33 cellular contexts compared by ENCODE assay signal in the genomic region with DNA sequence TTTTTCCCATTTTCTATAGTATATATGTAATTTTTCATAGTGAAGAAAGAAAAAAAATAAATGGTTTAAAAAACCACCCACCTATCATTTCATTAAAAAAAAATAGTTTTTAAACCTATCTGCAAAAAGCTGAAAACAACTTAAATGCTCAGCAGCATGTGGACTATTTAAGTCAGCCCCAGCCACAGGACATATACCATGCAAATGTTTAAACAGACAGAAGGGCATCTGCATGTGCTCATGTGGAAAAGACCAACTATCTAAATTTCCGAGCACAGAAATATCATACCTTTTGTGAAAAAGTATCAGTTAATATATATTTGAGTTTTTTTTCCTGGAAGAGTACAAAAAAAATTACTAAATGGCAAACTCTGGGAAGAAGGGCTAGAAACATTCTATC.
"Had no signal": no experiment of that assay in that cellular context is flagged by ENCODE, and none has a peak within 500 bp of the region (broad histone marks: within the 10 kb centered on the region; RNA-seq: fewer than 3 reads in every experiment).

No MANE protein-coding gene starts in this region.

- H3K27me3 Mint-ChIP-seq: activated B cell treated with CpG ODN at 0.5 μM for 24 hours; activated naive CD8-positive, alpha-beta T cell; central memory CD8-positive, alpha-beta T cell; dendritic cell treated with granulocyte-macrophage colony-stimulating factor and Interleukin-4, amounts not matched to agents 40 ng/mL and 50 ng/mL, for 4 days had no signal

- H3K4me1 Mint-ChIP-seq: activated B cell treated with CpG ODN at 0.5 μM for 24 hours; activated CD8-positive, alpha-beta memory T cell treated with anti-CD3 and anti-CD28 coated beads, Interleukin-2, amount 10 ng/mL, durations not matched to agents 7 days and 5 days; central memory CD8-positive, alpha-beta T cell; endodermal cell; T-helper 17 cell had no signal

- H3K36me3 Mint-ChIP-seq: activated CD4-positive, alpha-beta memory T cell treated with anti-CD3 and anti-CD28 coated beads for 36 hours; activated CD8-positive, alpha-beta memory T cell treated with anti-CD3 and anti-CD28 coated beads, Interleukin-2, amount 10 ng/mL, durations not matched to agents 7 days and 5 days; activated naive CD8-positive, alpha-beta T cell had no signal

- H3K79me2 ChIP-seq: hepatocyte had no signal

- H3K4me3 ChIP-seq: coronary artery, dorsolateral prefrontal cortex, heart right ventricle, hepatocyte had no signal

- H3K4me3 Mint-ChIP-seq: activated B cell treated with CpG ODN at 0.5 μM for 24 hours; activated CD4-positive, alpha-beta memory T cell treated with anti-CD3 and anti-CD28 coated beads for 36 hours; activated CD8-positive, alpha-beta memory T cell treated with anti-CD3 and anti-CD28 coated beads, Interleukin-2, amount 10 ng/mL, durations not matched to agents 7 days and 5 days; activated CD8-positive, alpha-beta T cell treated with anti-CD3 and anti-CD28 coated beads, Interleukin-2, amount 10 ng/mL, durations not matched to agents 7 days and 5 days; activated naive CD8-positive, alpha-beta T cell; activated T-helper 1 cell treated with anti-CD3 and anti-CD28 coated beads, Interleukin-12 subunit alpha, Interleukin-12 subunit beta, Interleukin-2, Interleukin-4 antibody, amounts not matched to agents 30 ng/mL and 10 ng/mL and 1 ng/mL, durations not matched to agents 14 hours and 24 hours and 36 hours; central memory CD8-positive, alpha-beta T cell; dendritic cell treated with granulocyte-macrophage colony-stimulating factor and Interleukin-4, amounts not matched to agents 40 ng/mL and 50 ng/mL, for 4 days; endodermal cell; T-helper 17 cell; T-helper 2 cell treated with Interferon-gamma antibody and Interleukin-4, amounts not matched to agents 5 μg/mL and 100 μg/mL, for 36 hours had no signal

- H3K27me3 ChIP-seq: brain microvascular endothelial cell, dorsolateral prefrontal cortex, heart right ventricle, hepatocyte had no signal

- H3K4me2 ChIP-seq: hepatocyte had no signal

- DNase-seq: activated B cell treated with CpG ODN at 0.5 μM for 24 hours; activated CD4-positive, alpha-beta memory T cell treated with anti-CD3 and anti-CD28 coated beads for 36 hours; activated CD4-positive, alpha-beta T cell treated with anti-CD3 and anti-CD28 coated beads for 48 hours; activated CD4-positive, alpha-beta T cell treated with anti-CD3 and anti-CD28 coated beads, Interleukin-2, amount 50 U/mL, for 1 hour; activated CD8-positive, alpha-beta memory T cell treated with anti-CD3 and anti-CD28 coated beads, Interleukin-2, amount 10 ng/mL, durations not matched to agents 7 days and 5 days; activated CD8-positive, alpha-beta memory T cell treated with anti-CD3 and anti-CD28 coated beads, Interleukin-2, amount 50 U/mL, for 4 hours; activated CD8-positive, alpha-beta T cell treated with anti-CD3 and anti-CD28 coated beads, Interleukin-2, amount 10 ng/mL, durations not matched to agents 7 days and 5 days; activated gamma-delta T cell; activated naive CD4-positive, alpha-beta T cell; activated naive CD4-positive, alpha-beta T cell treated with anti-CD3 and anti-CD28 coated beads, Interleukin-2, amount 50 U/mL, for 16 hours; activated T-cell treated with anti-CD3 and anti-CD28 coated beads, Interleukin-2, amount 50 U/mL, for 1 hour; activated T-cell treated with anti-CD3 and anti-CD28 coated beads, Interleukin-2, amount 50 U/mL, for 48 hours; amniotic stem cell; anterior cingulate cortex; brain microvascular endothelial cell; dorsolateral prefrontal cortex; effector memory CD4-positive, alpha-beta T cell; endodermal cell; foreskin fibroblast; heart right ventricle; T-helper 17 cell; T1000; WERI-Rb-1 had no signal

- H3K27ac ChIP-seq: brain microvascular endothelial cell, coronary artery, dorsolateral prefrontal cortex, heart right ventricle, hepatocyte, WERI-Rb-1 had no signal

- H3K36me3 ChIP-seq: brain microvascular endothelial cell, heart right ventricle, WERI-Rb-1 had no signal

- H3K9me3 ChIP-seq: heart right ventricle had no signal

- ATAC-seq: activated CD4-positive, CD25-positive, alpha-beta regulatory T cell treated with anti-CD3 and anti-CD28 coated beads, Interleukin-2, amount 50 U/mL, for 24 hours; activated CD8-positive, alpha-beta memory T cell treated with anti-CD3 and anti-CD28 coated beads, Interleukin-2, amount 10 ng/mL, durations not matched to agents 7 days and 5 days; activated CD8-positive, alpha-beta T cell treated with anti-CD3 and anti-CD28 coated beads, Interleukin-2, amount 10 ng/mL, durations not matched to agents 7 days and 5 days; esophagus mucosa; heart right ventricle; T-helper 17 cell had no signal

- H3K27ac Mint-ChIP-seq: activated B cell treated with CpG ODN at 0.5 μM for 24 hours; activated CD4-positive, alpha-beta memory T cell treated with anti-CD3 and anti-CD28 coated beads for 36 hours; activated CD8-positive, alpha-beta memory T cell treated with anti-CD3 and anti-CD28 coated beads, Interleukin-2, amount 10 ng/mL, durations not matched to agents 7 days and 5 days; activated CD8-positive, alpha-beta T cell treated with anti-CD3 and anti-CD28 coated beads, Interleukin-2, amount 10 ng/mL, durations not matched to agents 7 days and 5 days; activated naive CD8-positive, alpha-beta T cell; activated T-helper 1 cell treated with anti-CD3 and anti-CD28 coated beads, Interleukin-12 subunit alpha, Interleukin-12 subunit beta, Interleukin-2, Interleukin-4 antibody, amounts not matched to agents 30 ng/mL and 10 ng/mL and 1 ng/mL, durations not matched to agents 14 hours and 24 hours and 36 hours; activated T-helper 2 cell treated with anti-CD3 and anti-CD28 coated beads, Interferon-gamma antibody, Interleukin-2, Interleukin-4, amounts not matched to agents 10 μg/mL and 5 μg/mL and 100 μg/mL, durations not matched to agents 14 hours and 24 hours and 36 hours; dendritic cell treated with granulocyte-macrophage colony-stimulating factor and Interleukin-4, amounts not matched to agents 40 ng/mL and 50 ng/mL, for 4 days; endodermal cell; T-helper 17 cell; T-helper 2 cell treated with Interferon-gamma antibody and Interleukin-4, amounts not matched to agents 5 μg/mL and 100 μg/mL, for 36 hours had no signal

- H3K9me3 Mint-ChIP-seq: activated B cell treated with CpG ODN at 0.5 μM for 24 hours; activated CD4-positive, alpha-beta memory T cell treated with anti-CD3 and anti-CD28 coated beads for 36 hours; activated T-helper 1 cell treated with anti-CD3 and anti-CD28 coated beads, Interleukin-12 subunit alpha, Interleukin-12 subunit beta, Interleukin-2, Interleukin-4 antibody, amounts not matched to agents 30 ng/mL and 10 ng/mL and 1 ng/mL, durations not matched to agents 14 hours and 24 hours and 36 hours; activated T-helper 2 cell treated with anti-CD3 and anti-CD28 coated beads, Interferon-gamma antibody, Interleukin-2, Interleukin-4, amounts not matched to agents 10 μg/mL and 5 μg/mL and 100 μg/mL, durations not matched to agents 14 hours and 24 hours and 36 hours; central memory CD8-positive, alpha-beta T cell; dendritic cell treated with granulocyte-macrophage colony-stimulating factor and Interleukin-4, amounts not matched to agents 40 ng/mL and 50 ng/mL, for 4 days; endodermal cell; T-helper 2 cell treated with Interferon-gamma antibody and Interleukin-4, amounts not matched to agents 5 μg/mL and 100 μg/mL, for 36 hours had no signal

- H2AFZ ChIP-seq: hepatocyte had no signal
